Comparison of ENCODE assay signal across 27 cellular contexts in genomic region chr11:45001466-45002165, GRCh38.
"Had no signal": no experiment of that assay in that cellular context is flagged by ENCODE, and none has a peak within 500 bp of the region (broad histone marks: within the 10 kb centered on the region; RNA-seq: fewer than 3 reads in every experiment).

No MANE protein-coding gene starts in this region.

- H3K36me3 ChIP-seq: lower lobe of right lung, ovary, spleen, stomach, thoracic aorta, transverse colon had no signal

- H3K27ac ChIP-seq: lower lobe of right lung, ovary, spleen, stomach, thoracic aorta, transverse colon had no signal

- H3K27me3 Mint-ChIP-seq: central memory CD8-positive, alpha-beta T cell had no signal

- ATAC-seq: left lobe of liver, lower lobe of right lung, natural killer cell, sciatic nerve had no signal

- FAIRE-seq: endothelial cell of umbilical vein, islet of Langerhans had no signal

- H3K4me1 ChIP-seq: lower lobe of right lung, spleen, transverse colon had no signal

- H3K4me3 ChIP-seq: lower lobe of right lung, ovary, spleen, stomach, thoracic aorta, transverse colon had no signal

- H3K4me1 Mint-ChIP-seq: central memory CD8-positive, alpha-beta T cell; memory B cell; mesothelial cell of epicardium; neural crest cell had no signal

- H3K9me3 ChIP-seq: lower lobe of right lung, ovary, spleen, stomach, thoracic aorta, transverse colon had no signal

- H3K9me3 Mint-ChIP-seq: central memory CD8-positive, alpha-beta T cell; dendritic cell treated with granulocyte-macrophage colony-stimulating factor and Interleukin-4, amounts not matched to agents 40 ng/mL and 50 ng/mL, for 4 days; memory B cell; mesothelial cell of epicardium; natural killer cell had no signal

- H3K36me3 Mint-ChIP-seq: memory B cell, mesothelial cell of epicardium, natural killer cell had no signal

- H3K27me3 ChIP-seq: ovary, spleen, stomach, transverse colon had no signal

- H3K4me3 Mint-ChIP-seq: central memory CD8-positive, alpha-beta T cell; dendritic cell treated with granulocyte-macrophage colony-stimulating factor and Interleukin-4, amounts not matched to agents 40 ng/mL and 50 ng/mL, for 4 days; memory B cell; mesothelial cell of epicardium; natural killer cell; neural crest cell had no signal

- DNase-seq: erythroblast; foreskin melanocyte; hypothalamus; kidney glomerular epithelial cell; lower lobe of right lung; natural killer cell; nucleus accumbens; ovary; spleen; stimulated activated CD4-positive, alpha-beta T cell treated with anti-CD3 and anti-CD28 coated beads, Interleukin-15, amount 100 ng/mL, for 24 hours; stimulated activated CD4-positive, alpha-beta T cell treated with anti-CD3 and anti-CD28 coated beads, Interleukin-1b, Interleukin-23, amount 100 ng/mL, for 48 hours; stimulated activated CD4-positive, alpha-beta T cell treated with anti-CD3 and anti-CD28 coated beads, Interleukin-4, amount 100 ng/mL, for 4 hours; stimulated activated naive CD4-positive, alpha-beta T cell; stomach; substantia nigra; transverse colon had no signal

- H3K27ac Mint-ChIP-seq: dendritic cell treated with granulocyte-macrophage colony-stimulating factor and Interleukin-4, amounts not matched to agents 40 ng/mL and 50 ng/mL, for 4 days; memory B cell; mesothelial cell of epicardium; natural killer cell; progenitor cell of endocrine pancreas had no signal
